In genomic region chr20:38121741-38122140, GRCh38 we compare ENCODE assay signal across 21 cellular contexts. TPM values are rescaled to one million over a fixed set of nuclear protein-coding genes. Genes with fewer than 3 reads are reported as not detected.
DNase-seq lines count a peak whose midpoint lies in the region; ATAC-seq, FAIRE-seq and TF ChIP-seq lines count a peak whose summit lies in the region.
"Had no signal": no experiment of that assay in that cellular context is flagged by ENCODE, and none has a peak within 500 bp of the region (broad histone marks: within the 10 kb centered on the region; RNA-seq: fewer than 3 reads in every experiment).

No MANE protein-coding gene starts in this region.

- 88% methylated on average over 4 of the region's 4 CpGs for WGBS in A549 (ENCODE audit: missing lambda C conversion rate)
- 90 to 95% methylated on average over 2 to 3 of the region's 4 CpGs for WGBS in mesodermal cell (ENCODE audit: insufficient coverage in 2 of 2), 2 experiments

- FAIRE-seq in A549 (lab: Jason Lieb, UNC) (no peak), HTR-8/SVneo (lab: Jason Lieb, UNC) (peak; percentile 88)
- FAIRE-seq: RCC 7860 had no signal

- H2AFZ ChIP-seq in OCI-LY7 (ENCODE audit: low read length): no peak overlapping the region

- no peaks in the 10 kb centered on the region for H3K79me2 ChIP-seq in OCI-LY7 (ENCODE audit: insufficient read depth, low read depth, low read length)

- no peak overlapping the region for H3K4me3 ChIP-seq in A549
- no peak overlapping the region for H3K4me3 ChIP-seq in coronary artery
- H3K4me3 ChIP-seq in mesodermal cell (ENCODE audit: extremely low read depth, insufficient read depth, low read length, poor library complexity, severe bottlenecking): no peak overlapping the region
- no peak overlapping the region for H3K4me3 ChIP-seq in OCI-LY7 (ENCODE audit: low read depth, low read length, poor library complexity, severe bottlenecking)
- H3K4me3 ChIP-seq in HAP-1: no peak overlapping the region

- no TSS peak for BruUV-seq in OCI-LY7 (replicated peaks; lab: Mats Ljungman, UMichigan)

- H4K20me1 ChIP-seq in OCI-LY7 (ENCODE audit: insufficient read depth, low read length): no peaks in the 10 kb centered on the region

- DNase-seq in A549 (ENCODE audit: low read depth in 1 of 2, low spot score in 1 of 2): no peak
- no peak for DNase-seq in HTR-8/SVneo (ENCODE audit: insufficient read length, low spot score)
- peak; percentile 49 for DNase-seq in coronary artery (ENCODE audit: low spot score)
- no peak for DNase-seq in HuH-7.5 (ENCODE audit: low spot score)
- DNase-seq in activated CD4-positive, alpha-beta T cell treated with anti-CD3 and anti-CD28 coated beads, Interleukin-2, amount 10 ng/mL, durations not matched to agents 7 days and 5 days: no peak
- DNase-seq in OCI-LY7 (ENCODE audit: low spot score): no peak
- DNase-seq in HAP-1 (ENCODE audit: low spot score in 2 of 2): no peak
- DNase-seq: BE2C; Calu3; CD4-positive, alpha-beta T cell; DMS53; HFFc6; Kasumi-1; NCI-H1105; NCI-H1694 treated with DMSO at 0.1 percent for 48 hours; NCI-H2107; NCI-H226; NCI-H524 treated with DMSO at 0.1 percent for 48 hours; SHP77 treated with DMSO at 0.1 percent for 48 hours had no signal

- TF ChIP-seq CTCF in A549 (IDR thresholded peaks at IDR 0.05) (no peak), coronary artery (IDR thresholded peaks at IDR 0.05) (no peak), OCI-LY7 (conservative IDR thresholded peaks at IDR 0.05; ENCODE audit: low read length) (no peak)

- H3K9me3 ChIP-seq in A549: no peaks in the 10 kb centered on the region
- no peaks in the 10 kb centered on the region for H3K9me3 ChIP-seq in mesodermal cell (ENCODE audit: control insufficient read depth, low read length)
- no peaks in the 10 kb centered on the region for H3K9me3 ChIP-seq in OCI-LY7 (ENCODE audit: low read length)
- H3K9me3 ChIP-seq in HAP-1: no peaks in the 10 kb centered on the region; the same call in 1 of the 2 replicates
- H3K9me3 ChIP-seq: BE2C had no signal

- H3K27ac ChIP-seq in A549 (peak overlapping the region; percentile 13 to 91; a peak in 4 of 6 replicates), coronary artery (no peak overlapping the region), mesodermal cell (ENCODE audit: low read depth, low read length, severe bottlenecking) (peak overlapping the region; percentile 1), OCI-LY7 (ENCODE audit: low read depth, low read length, poor library complexity, severe bottlenecking) (no peak overlapping the region)

- no peaks in the 10 kb centered on the region for H3K36me3 ChIP-seq in mesodermal cell (ENCODE audit: control insufficient read depth, insufficient read depth, low read length)
- no peaks in the 10 kb centered on the region for H3K36me3 ChIP-seq in OCI-LY7 (ENCODE audit: insufficient read depth, low read length)
- no peaks in the 10 kb centered on the region for H3K36me3 ChIP-seq in HAP-1 (replicated peaks)
- H3K36me3 ChIP-seq: BE2C had no signal

- no peak for ATAC-seq in A549

- H3K36me3 Mint-ChIP-seq in activated CD4-positive, alpha-beta T cell treated with anti-CD3 and anti-CD28 coated beads, Interleukin-2, amount 10 ng/mL, durations not matched to agents 7 days and 5 days (ENCODE audit: low read depth): no peaks in the 10 kb centered on the region

- no peaks in the 10 kb centered on the region for H3K9me2 ChIP-seq in OCI-LY7 (ENCODE audit: insufficient read depth, low read length)

- H3K27me3 ChIP-seq in HAP-1 (ENCODE audit: low read depth): no peaks in the 10 kb centered on the region
- H3K27me3 ChIP-seq: BE2C had no signal

- no peak overlapping the region for H3K27ac Mint-ChIP-seq in activated CD4-positive, alpha-beta T cell treated with anti-CD3 and anti-CD28 coated beads, Interleukin-2, amount 10 ng/mL, durations not matched to agents 7 days and 5 days
- H3K27ac Mint-ChIP-seq: CD4-positive, alpha-beta T cell; HFFc6 had no signal

- in situ Hi-C loops in HAP-1 (cut with MboI; ENCODE audit: low sequenced_read_pairs): no loop called here

- peaks cover 6% of the 10 kb centered on the region for H3K4me1 Mint-ChIP-seq in activated CD4-positive, alpha-beta T cell treated with anti-CD3 and anti-CD28 coated beads, Interleukin-2, amount 10 ng/mL, durations not matched to agents 7 days and 5 days

- CTCF ChIA-PET in A549 (lab: Yijun Ruan, JAX): interaction anchor here (1.8 to 2.8 kb wide), 4 partner anchors 9 to 64 kb away, joined by 5 to 13 read pairs (median 9); no protein-coding TSS in a partner anchor
- CTCF ChIA-PET in activated CD4-positive, alpha-beta T cell treated with anti-CD3 and anti-CD28 coated beads, Interleukin-2, amount 10 ng/mL, durations not matched to agents 7 days and 5 days (lab: Charles Lee): no interaction called here
- CTCF ChIA-PET in OCI-LY7 (lab: Charles Lee; ENCODE audit: unreplicated experiment): no interaction called here

- H3K4me1 ChIP-seq in A549 (peaks cover 45% of the 10 kb centered on the region), mesodermal cell (ENCODE audit: control insufficient read depth, insufficient read depth, low read length, poor library complexity, severe bottlenecking) (peaks cover 39% of the 10 kb centered on the region), OCI-LY7 (ENCODE audit: insufficient read depth, low read length, poor library complexity, severe bottlenecking) (no peaks in the 10 kb centered on the region), HAP-1 (peaks cover 3% of the 10 kb centered on the region; the same call in 1 of the 2 replicates)

- intact Hi-C loops in OCI-LY7 (cut with micrococcal nuclease; ENCODE audit: unreplicated experiment): no loop called here

- no peak for TF ChIP-seq RAD21 in A549 (conservative IDR thresholded peaks at IDR 0.05 in 1 of 2, IDR thresholded peaks at IDR 0.05 in 1 of 2)

- POLR2A ChIA-PET in A549 (lab: Yijun Ruan, JAX) (no interaction called here), OCI-LY7 (lab: Charles Lee) (interaction anchor here (0.5 kb wide), 1 partner anchor 631 kb away, joined by 3 read pairs; no protein-coding TSS in a partner anchor)
- POLR2A ChIA-PET in activated CD4-positive, alpha-beta T cell treated with anti-CD3 and anti-CD28 coated beads, Interleukin-2, amount 10 ng/mL, durations not matched to agents 7 days and 5 days (lab: Charles Lee): no interaction called here

- H3K4me2 ChIP-seq in A549 (no peak overlapping the region), OCI-LY7 (ENCODE audit: low read length) (no peak overlapping the region)

- H3K4me3 Mint-ChIP-seq in activated CD4-positive, alpha-beta T cell treated with anti-CD3 and anti-CD28 coated beads, Interleukin-2, amount 10 ng/mL, durations not matched to agents 7 days and 5 days: no peak overlapping the region
- H3K4me3 Mint-ChIP-seq: CD4-positive, alpha-beta T cell; HFFc6 had no signal

- no peak for TF ChIP-seq EP300 in A549 (IDR thresholded peaks at IDR 0.05)

- peaks cover 17% of the 10 kb centered on the region for H3K27me3 Mint-ChIP-seq in activated CD4-positive, alpha-beta T cell treated with anti-CD3 and anti-CD28 coated beads, Interleukin-2, amount 10 ng/mL, durations not matched to agents 7 days and 5 days
- H3K27me3 Mint-ChIP-seq: CD4-positive, alpha-beta T cell had no signal

- H3K9me3 Mint-ChIP-seq in activated CD4-positive, alpha-beta T cell treated with anti-CD3 and anti-CD28 coated beads, Interleukin-2, amount 10 ng/mL, durations not matched to agents 7 days and 5 days: no peaks in the 10 kb centered on the region
- H3K9me3 Mint-ChIP-seq: CD4-positive, alpha-beta T cell had no signal

- no peak for TF ChIP-seq POLR2A in A549 (IDR thresholded peaks at IDR 0.05; ENCODE audit: low read length)

TF ChIP-seq in A549, 52 proteins besides CTCF, POLR2A, EP300 and RAD21:
- TF ChIP-seq ZNF302 (CRISPR knock-in tag; IDR thresholded peaks at IDR 0.05): no peak
- no peak for TF ChIP-seq SMC3 (IDR thresholded peaks at IDR 0.05)
- TF ChIP-seq MYC (IDR thresholded peaks at IDR 0.05; ENCODE audit: borderline replicate concordance, low read length): no peak
- TF ChIP-seq EHMT2 (IDR thresholded peaks at IDR 0.05; ENCODE audit: low read depth): no peak
- no peak for TF ChIP-seq RCOR1 (IDR thresholded peaks at IDR 0.05; ENCODE audit: low read depth, low read length)
- TF ChIP-seq NFE2L2 (conservative IDR thresholded peaks at IDR 0.05; ENCODE audit: low read length): no peak
TF ChIP-seq in A549: peak in this region for 0.

RNA-seq across cellular contexts. Expression of gene TGM2, which starts 43.3 kb away (rescaled TPM):
- polyA plus RNA-seq in A549 (2011; rRNA removed) (173 TPM in 2 replicates), A549 (2017; fragmentation: RNase III; extraction: RNeasy Plus Mini Kit Qiagen cat#74134 plus additional on column Dnase treatment) (348 to 469 TPM (median 441 TPM) in 3 replicates)
- polyA plus RNA-seq in A549 (2012; cell fraction: cytosol; rRNA removed): 164 and 192 TPM in 2 replicates
- polyA plus RNA-seq in A549 (2012; cell fraction: nucleus; rRNA removed): 241 and 325 TPM in 2 replicates
- polyA minus RNA-seq in A549 (2011; rRNA and poly(A)+ RNA removed): 181 and 216 TPM in 2 replicates
- 118 TPM for polyA plus RNA-seq in mesodermal cell (2013, experiment 1 of 2)
- polyA plus RNA-seq in mesodermal cell (2013, experiment 2 of 2): 115 TPM
- total RNA-seq in activated CD4-positive, alpha-beta T cell treated with anti-CD3 and anti-CD28 coated beads, Interleukin-2, amount 10 ng/mL, durations not matched to agents 7 days and 5 days: under 1 TPM; 0.07 to 0.21 TPM
- total RNA-seq in OCI-LY7 (2014; rRNA removed; shearing (Covaris generic)): not detected in 2 replicates
- 0.18 TPM in 1 of 2 replicates, not detected in the other for total RNA-seq in OCI-LY7 (2022)

Comparison
In these comparisons a context has a peak if more than half of its experiments do, and no peak if none do; other contexts are left out.
1. H3K27ac ChIP-seq: peak in A549 (2 of 2) and mesodermal cell (single experiment); none in coronary artery (0 of 2) and OCI-LY7 (single experiment).